Comparison of ENCODE assay signal across 1 cellular context in genomic region chr6:36926711-36927110, GRCh38.
TF ChIP-seq lines count a peak whose summit lies in the region.

No MANE protein-coding gene starts in this region.

TF ChIP-seq in H1, 55 proteins besides CTCF, POLR2A, EP300 and RAD21:
- no peak for TF ChIP-seq SIRT6 (IDR thresholded peaks at IDR 0.05; ENCODE audit: low read length)
- no peak for TF ChIP-seq SP2 (IDR thresholded peaks at IDR 0.05; ENCODE audit: low read length)
- no peak for TF ChIP-seq CBX5 (IDR thresholded peaks at IDR 0.05; ENCODE audit: low read depth, low read length)
- TF ChIP-seq BACH1 (IDR thresholded peaks at IDR 0.05; ENCODE audit: low read length): no peak
- TF ChIP-seq YY1 (IDR thresholded peaks at IDR 0.05; ENCODE audit: low read depth, low read length): no peak
- TF ChIP-seq USF2 (IDR thresholded peaks at IDR 0.05; ENCODE audit: low read length): no peak
- TF ChIP-seq JUND (IDR thresholded peaks at IDR 0.05; ENCODE audit: low read length): no peak
- no peak for TF ChIP-seq PHF8 (conservative IDR thresholded peaks at IDR 0.05; ENCODE audit: low read depth, low read length)
- no peak for TF ChIP-seq ATF2 (IDR thresholded peaks at IDR 0.05; ENCODE audit: low read length)
- no peak for TF ChIP-seq HDAC2 (IDR thresholded peaks at IDR 0.05; ENCODE audit: borderline replicate concordance in 1 of 2, low read depth in 2 of 2, low read length in 2 of 2)
- no peak for TF ChIP-seq E2F6 (IDR thresholded peaks at IDR 0.05)
- TF ChIP-seq SAP30 (IDR thresholded peaks at IDR 0.05; ENCODE audit: insufficient read depth, insufficient replicate concordance, low read length): no peak
- TF ChIP-seq SIN3A (conservative IDR thresholded peaks at IDR 0.05 in 1 of 2, IDR thresholded peaks at IDR 0.05 in 1 of 2; ENCODE audit: low read depth in 1 of 2, low read length in 2 of 2): no peak
- TF ChIP-seq SIX5 (IDR thresholded peaks at IDR 0.05; ENCODE audit: low read depth, low read length): no peak
- no peak for TF ChIP-seq TAF7 (optimal IDR thresholded peaks at IDR 0.05; ENCODE audit: borderline replicate concordance, low read depth, low read length)
- TF ChIP-seq FOSL1 (IDR thresholded peaks at IDR 0.05; ENCODE audit: insufficient read depth, low read depth, low read length): no peak
